10 cellular contexts compared by ENCODE assay signal in the genomic region with DNA sequence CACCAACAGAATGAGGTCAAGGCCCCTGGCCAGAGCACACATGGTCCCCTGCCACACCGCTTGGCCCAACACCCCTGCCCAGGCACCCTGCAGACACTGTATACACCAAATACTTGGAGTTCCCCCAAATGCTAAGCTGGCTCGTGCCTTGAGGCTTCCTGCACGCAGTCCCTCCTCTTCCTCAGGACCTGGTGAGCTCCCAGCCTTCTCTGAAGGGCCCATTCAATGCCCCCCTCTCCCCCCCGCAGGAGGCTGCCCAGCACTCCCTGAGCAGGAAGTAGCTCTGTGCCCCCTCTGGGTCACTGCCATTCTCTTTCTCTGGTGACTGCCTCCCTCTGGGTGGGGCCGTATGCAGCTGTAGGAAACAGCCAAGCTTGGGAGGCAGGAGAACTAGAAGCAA.
DNase-seq lines count a peak whose midpoint lies in the region; ATAC-seq and TF ChIP-seq lines count a peak whose summit lies in the region.
"Had no signal": no experiment of that assay in that cellular context is flagged by ENCODE, and none has a peak within 500 bp of the region (broad histone marks: within the 10 kb centered on the region; RNA-seq: fewer than 3 reads in every experiment).

No MANE protein-coding gene starts in this region.

- H3K27ac ChIP-seq in BLaER1 (peak overlapping the region; percentile 54), RWPE1 (peak overlapping the region; percentile 99), WERI-Rb-1 (no peak overlapping the region), Karpas-422 (ENCODE audit: low read length) (no peak overlapping the region)

- H3K27ac Mint-ChIP-seq in glutamatergic neuron (ENCODE audit: unreplicated experiment) = peak overlapping the region; percentile 38

- no peak for ATAC-seq in GM21367 (IDR thresholded peaks at IDR 0.05; ENCODE audit: unreplicated experiment)

- POLR2A ChIA-PET in RWPE1 (lab: Yijun Ruan, JAX; ENCODE audit: low non-redundant PET) = no interaction called here

- H3K27me3 Mint-ChIP-seq in glutamatergic neuron (ENCODE audit: unreplicated experiment) = peaks cover 4% of the 10 kb centered on the region

- CTCF ChIA-PET in RWPE1 (lab: Yijun Ruan, JAX) = no interaction called here

- peaks cover 66% of the 10 kb centered on the region for H3K4me1 ChIP-seq in BLaER1
- H3K4me1 ChIP-seq in Karpas-422 (ENCODE audit: low read length) = no peaks in the 10 kb centered on the region

- H3K4me2 ChIP-seq in BLaER1 (peak overlapping the region; percentile 63), Karpas-422 (ENCODE audit: low read depth, low read length, poor library complexity, severe bottlenecking) (no peak overlapping the region)
- H3K4me2 ChIP-seq: smooth muscle cell had no signal

- peaks cover 48% of the 10 kb centered on the region for H4K20me1 ChIP-seq in BLaER1
- peaks cover 27% of the 10 kb centered on the region; the same call in 1 of the 2 replicates for H4K20me1 ChIP-seq in Karpas-422 (ENCODE audit: insufficient read depth, low read depth, low read length)

- H3K9me2 ChIP-seq in Karpas-422 (replicated peaks; ENCODE audit: insufficient read depth, low read length) = no peaks in the 10 kb centered on the region

- no peak overlapping the region for H3K4me3 ChIP-seq in BLaER1
- H3K4me3 ChIP-seq in WERI-Rb-1 (ENCODE audit: low read depth, low read length) = no peak overlapping the region
- no peak overlapping the region for H3K4me3 ChIP-seq in Karpas-422 (ENCODE audit: low read length)
- H3K4me3 ChIP-seq: smooth muscle cell had no signal

- H3K9ac ChIP-seq in BLaER1 (peak overlapping the region; percentile 34; the same call in 1 of the 2 replicates), Karpas-422 (ENCODE audit: low read length) (no peak overlapping the region)

- no peaks in the 10 kb centered on the region for H3K79me2 ChIP-seq in Karpas-422 (ENCODE audit: low read length)

- no peaks in the 10 kb centered on the region for H3K36me3 Mint-ChIP-seq in glutamatergic neuron (ENCODE audit: unreplicated experiment)

- H2AFZ ChIP-seq in Karpas-422 (ENCODE audit: low read length) = no peak overlapping the region

- H3K36me3 ChIP-seq in BLaER1 (no peaks in the 10 kb centered on the region), WERI-Rb-1 (no peaks in the 10 kb centered on the region), Karpas-422 (ENCODE audit: insufficient read depth, low read length) (no peaks in the 10 kb centered on the region)

- H3K9me3 Mint-ChIP-seq in glutamatergic neuron (ENCODE audit: unreplicated experiment) = peaks cover 8% of the 10 kb centered on the region

- DNase-seq in RWPE1 (ENCODE audit: low spot score) (no peak), glutamatergic neuron (no peak), nucleus accumbens (lab: John Stamatoyannopoulos, UW) (peak in 33 of 56 donors; percentile 26 to 65 (median 47)), WERI-Rb-1 (no peak), NCI-H510A (lab: John Stamatoyannopoulos, UW) (no peak), Karpas-422 (no peak)
- DNase-seq: activated effector memory CD4-positive, alpha-beta T cell treated with anti-CD3 and anti-CD28 coated beads, Interleukin-2, amount 50 U/mL, for 16 hours had no signal

- H3K27me3 ChIP-seq in BLaER1 (no peaks in the 10 kb centered on the region), WERI-Rb-1 (ENCODE audit: insufficient read depth, low read depth, severe bottlenecking) (no peaks in the 10 kb centered on the region), Karpas-422 (ENCODE audit: low read length) (no peaks in the 10 kb centered on the region)

- no peak overlapping the region for H3K4me3 Mint-ChIP-seq in glutamatergic neuron (ENCODE audit: unreplicated experiment)

- TF ChIP-seq CTCF in RWPE1 (conservative IDR thresholded peaks at IDR 0.05; ENCODE audit: low read depth) (no peak), glutamatergic neuron (IDR thresholded peaks at IDR 0.05; ENCODE audit: partially characterized antibody, unreplicated experiment) (no peak), WERI-Rb-1 (IDR thresholded peaks at IDR 0.05; ENCODE audit: low read depth, low read length) (no peak)

- H3K9me3 ChIP-seq in BLaER1 = no peaks in the 10 kb centered on the region
- no peaks in the 10 kb centered on the region for H3K9me3 ChIP-seq in WERI-Rb-1 (ENCODE audit: severe bottlenecking)
- H3K9me3 ChIP-seq in Karpas-422 (ENCODE audit: low read length) = no peaks in the 10 kb centered on the region

- peaks cover 39% of the 10 kb centered on the region for H3K4me1 Mint-ChIP-seq in glutamatergic neuron (ENCODE audit: low read depth, unreplicated experiment)

Comparison
In these comparisons a context has a peak if more than half of its experiments do, and no peak if none do; other contexts are left out.
1. H3K27ac ChIP-seq: peak in BLaER1 (single experiment) and RWPE1 (single experiment); none in WERI-Rb-1 (single experiment) and Karpas-422 (single experiment).
2. DNase-seq: peak in nucleus accumbens (33 of 56); none in RWPE1 (single experiment), glutamatergic neuron (single experiment), WERI-Rb-1 (single experiment), NCI-H510A (single experiment) and Karpas-422 (single experiment).